ENCODE assay signal across 23 cellular contexts in genomic region chr1:220796530-220796929, GRCh38. TPM values are rescaled to one million over a fixed set of nuclear protein-coding genes. Genes with fewer than 3 reads are reported as not detected.
A peak's percentile ranks its signal among the peaks of the same experiment; 100 is the strongest.
DNase-seq lines count a peak whose midpoint lies in the region; ATAC-seq, FAIRE-seq and TF ChIP-seq lines count a peak whose summit lies in the region.
"Had no signal": no experiment of that assay in that cellular context is flagged by ENCODE, and none has a peak within 500 bp of the region (broad histone marks: within the 10 kb centered on the region; RNA-seq: fewer than 3 reads in every experiment).

No MANE protein-coding gene starts in this region.

- POLR2A ChIA-PET in Panc1 (lab: Charles Lee) = no interaction called here

- H3K4me1 ChIP-seq in right cardiac atrium (ENCODE audit: control insufficient read depth, insufficient read depth, low read length) (no peaks in the 10 kb centered on the region), Panc1 (ENCODE audit: control insufficient read depth, insufficient read depth, low read length) (no peaks in the 10 kb centered on the region), small intestine (ENCODE audit: control insufficient read depth in 2 of 2, insufficient read depth in 1 of 2, low read depth in 1 of 2, low read length in 1 of 2) (no peaks in the 10 kb centered on the region)

- H3K9me3 ChIP-seq in right cardiac atrium (ENCODE audit: control insufficient read depth, low read length) (no peaks in the 10 kb centered on the region), Panc1 (ENCODE audit: control insufficient read depth, insufficient read depth, low read depth, low read length) (no peaks in the 10 kb centered on the region), small intestine (ENCODE audit: control insufficient read depth, low read depth) (no peaks in the 10 kb centered on the region)

- ATAC-seq in right cardiac atrium = peak; percentile 34 to 58
- ATAC-seq in Panc1 = peak; percentile 82
- peak; percentile 75 for ATAC-seq in left colon
- no peak for ATAC-seq in GM18520 (IDR thresholded peaks at IDR 0.05; ENCODE audit: unreplicated experiment)

- no peak for DNase-seq in right cardiac atrium
- no peak for DNase-seq in cardiac septum (ENCODE audit: low spot score)
- DNase-seq in Panc1 (ENCODE audit: low read depth, low spot score) = no peak
- peak in 1 of 2 donors; percentile 34 for DNase-seq in left colon
- DNase-seq in small intestine = peak; percentile 75
- DNase-seq in GM19238 (ENCODE audit: insufficient read length, low spot score) = no peak
- no peak for DNase-seq in stimulated activated CD4-positive, alpha-beta T cell treated with anti-CD3 and anti-CD28 coated beads, Interleukin-2, amount 100 ng/mL, for 48 hours
- DNase-seq: CD4-positive, CD25-positive, alpha-beta regulatory T cell; EL; GF-D8; H9; HFFc6; KG1; MV-4-11; NCI-H1105 treated with DMSO at 0.1 percent for 48 hours; NCI-H1694; NCI-H2081 treated with DMSO at 0.1 percent for 48 hours; NCI-H2171 treated with DMSO at 0.1 percent for 48 hours; NCI-H526; PC-9; SIG-M5 had no signal

- no peak overlapping the region for H3K4me3 ChIP-seq in right cardiac atrium (ENCODE audit: low read length)
- H3K4me3 ChIP-seq in Panc1 (ENCODE audit: low read depth in 2 of 2, low read length in 2 of 2) = no peak overlapping the region
- no peak overlapping the region for H3K4me3 ChIP-seq in small intestine (ENCODE audit: low read depth in 1 of 2, low read length in 2 of 2)
- H3K4me3 ChIP-seq: PC-9 had no signal

- 83% methylated on average over 10 of the region's 10 CpGs for WGBS in right cardiac atrium
- 24 to 77% (median 48%) methylated on average over 10 of the region's 10 CpGs for WGBS in small intestine, 3 donors

- BruUV-seq in Panc1 (replicated peaks; lab: Mats Ljungman, UMichigan) = no TSS peak

- intact Hi-C loops in right cardiac atrium (cut with DNase I) (no loop called here), cardiac septum (cut with DNase I) (no loop called here), Panc1 (cut with micrococcal nuclease; ENCODE audit: unreplicated experiment) (no loop called here), left colon (cut with DNase I, micrococcal nuclease) (no loop called here)

- H3K27ac ChIP-seq in right cardiac atrium (ENCODE audit: low read length) = no peak overlapping the region
- no peak overlapping the region for H3K27ac ChIP-seq in Panc1 (ENCODE audit: low read length)
- no peak overlapping the region for H3K27ac ChIP-seq in small intestine (ENCODE audit: low read depth in 1 of 2, low read length in 1 of 2)

- TF ChIP-seq CTCF in Panc1 (IDR thresholded peaks at IDR 0.05) = peak; percentile 16; the same call in 1 of the 2 replicates

- H3K27me3 ChIP-seq in right cardiac atrium (ENCODE audit: control insufficient read depth, insufficient read depth) (no peaks in the 10 kb centered on the region), Panc1 (ENCODE audit: control insufficient read depth, insufficient read depth, low read length) (no peaks in the 10 kb centered on the region), small intestine (ENCODE audit: control insufficient read depth in 2 of 2, insufficient read depth in 2 of 2, low read length in 2 of 2) (no peaks in the 10 kb centered on the region)

- in situ Hi-C loops in Panc1 (cut with HindIII; ENCODE audit: low pct_unique_long_range_greater_than_20kb, low sequenced_read_pairs) = no loop called here

- no peak for FAIRE-seq in small intestine (lab: Jason Lieb, UNC)

- CTCF ChIA-PET in Panc1 (lab: Charles Lee) = no interaction called here

- H3K36me3 ChIP-seq in Panc1 (ENCODE audit: control insufficient read depth, insufficient read depth, low read length) (no peaks in the 10 kb centered on the region), small intestine (ENCODE audit: control insufficient read depth in 2 of 2, insufficient read depth in 2 of 2, low read length in 2 of 2) (peaks cover 0 to 7% of the 10 kb centered on the region in 2 donors)

RNA-seq across cellular contexts. Expression of gene MTARC1, which starts 9.8 kb away (rescaled TPM):
- 10 to 100 TPM in 1 of 4 donors, 1 to 10 TPM in 3; 3.2 to 10.9 (median 3.5) TPM for total RNA-seq in right cardiac atrium
- 13.4 TPM for polyA plus RNA-seq in right cardiac atrium
- total RNA-seq in cardiac septum = 12.8 TPM
- 0.74 TPM for total RNA-seq in Panc1 (2021; ENCODE audit: unreplicated experiment)
- polyA plus RNA-seq in Panc1 (2012; ENCODE audit: insufficient read length) = 0.30 TPM
- total RNA-seq in left colon = 10 to 100 TPM; 27.3 to 35.2 TPM
- polyA plus RNA-seq in small intestine = 10 to 100 TPM in 1 of 3 donors, 1 to 10 TPM in 2; 5.4 to 20.2 (median 8.7) TPM
- total RNA-seq: CD4-positive, CD25-positive, alpha-beta regulatory T cell had no signal
- polyA plus RNA-seq: CD4-positive, CD25-positive, alpha-beta regulatory T cell had no signal

RNA-seq across cellular contexts. Expression of gene MTARC2, which starts 48.4 kb away (rescaled TPM):
- total RNA-seq in right cardiac atrium = 10 to 100 TPM; 25.9 to 33.0 (median 31.5) TPM
- polyA plus RNA-seq in right cardiac atrium = 26.3 TPM
- 22.1 TPM for total RNA-seq in cardiac septum
- total RNA-seq in Panc1 (2021; ENCODE audit: unreplicated experiment) = 10.1 TPM
- 7.6 TPM for polyA plus RNA-seq in Panc1 (2012; ENCODE audit: insufficient read length)
- 10 to 100 TPM; 36.2 to 40.0 TPM for total RNA-seq in left colon
- 10 to 100 TPM; 31.8 to 93.5 (median 76.2) TPM for polyA plus RNA-seq in small intestine
- total RNA-seq: A673; CD4-positive, CD25-positive, alpha-beta regulatory T cell had no signal
- polyA plus RNA-seq: CD4-positive, CD25-positive, alpha-beta regulatory T cell had no signal
